Comparison of ENCODE assay signal across 15 cellular contexts in genomic region chr1:162736633-162737067, GRCh38. TPM values are rescaled to one million over a fixed set of nuclear protein-coding genes. Genes with fewer than 3 reads are reported as not detected.
DNase-seq lines count a peak whose midpoint lies in the region; ATAC-seq and TF ChIP-seq lines count a peak whose summit lies in the region.
"Had no signal": no experiment of that assay in that cellular context is flagged by ENCODE, and none has a peak within 500 bp of the region (broad histone marks: within the 10 kb centered on the region; RNA-seq: fewer than 3 reads in every experiment).

No MANE protein-coding gene starts in this region.

- H3K9me3 ChIP-seq in testis: no peaks in the 10 kb centered on the region
- H3K9me3 ChIP-seq in heart right ventricle: no peaks in the 10 kb centered on the region
- H3K9me3 ChIP-seq: SJSA1 had no signal

- H3K4me3 ChIP-seq in GM06990 (replicated peaks; ENCODE audit: low read depth, low read length) (no peak overlapping the region; the same call in 1 of the 2 replicates), testis (no peak overlapping the region), heart right ventricle (no peak overlapping the region)
- H3K4me3 ChIP-seq: SJSA1 had no signal

- H3K4me1 ChIP-seq in testis (peaks cover 11% of the 10 kb centered on the region), heart right ventricle (peaks cover 0 to 35% (median 15%) of the 10 kb centered on the region in 9 donors)
- H3K4me1 ChIP-seq: SJSA1 had no signal

- 87 to 91% methylated on average over 3 of the region's 3 CpGs for WGBS in testis, 2 donors
- WGBS in heart right ventricle, 2 donors: 91 to 92% methylated on average over 3 of the region's 3 CpGs

- TF ChIP-seq CTCF in GM06990 (IDR thresholded peaks at IDR 0.05; ENCODE audit: insufficient read depth, low read length, poor library complexity, severe bottlenecking) (no peak), testis (IDR thresholded peaks at IDR 0.05) (no peak), heart right ventricle (IDR thresholded peaks at IDR 0.05) (no peak)

- TF ChIP-seq POLR2A in testis (IDR thresholded peaks at IDR 0.05): no peak

- H3K36me3 ChIP-seq in GM06990 (ENCODE audit: control insufficient read depth, insufficient read depth, low read length): no peaks in the 10 kb centered on the region
- H3K36me3 ChIP-seq in testis (ENCODE audit: low read depth, missing control alignments): no peaks in the 10 kb centered on the region
- H3K36me3 ChIP-seq in heart right ventricle: no peaks in the 10 kb centered on the region

- H3K27ac ChIP-seq in testis: no peak overlapping the region
- no peak overlapping the region for H3K27ac ChIP-seq in heart right ventricle
- H3K27ac ChIP-seq: SJSA1 had no signal

- H3K27me3 ChIP-seq in GM06990 (replicated peaks; ENCODE audit: control insufficient read depth, insufficient read depth, low read length) (no peaks in the 10 kb centered on the region), testis (no peaks in the 10 kb centered on the region), heart right ventricle (no peaks in the 10 kb centered on the region)
- H3K27me3 ChIP-seq: SJSA1 had no signal

- intact Hi-C loops in testis (cut with DNase I; ENCODE audit: low total_unique reads): no loop called here
- intact Hi-C loops in heart right ventricle (cut with DNase I): loop anchor here in 1 of 10 donors (10.0 kb wide), 1 partner anchor 528 kb away; no protein-coding TSS in a partner anchor

- ATAC-seq in GM19035 (IDR thresholded peaks at IDR 0.05; ENCODE audit: unreplicated experiment) (peak; percentile 90), HG02571 (IDR thresholded peaks at IDR 0.05; ENCODE audit: unreplicated experiment) (peak; percentile 85), HG03342 (IDR thresholded peaks at IDR 0.05; ENCODE audit: unreplicated experiment) (peak; percentile 83), heart right ventricle (no peak)
- ATAC-seq: stimulated activated naive CD8-positive, alpha-beta T cell treated with anti-CD3 and anti-CD28 coated beads, Interleukin-15, Interleukin-2, amounts not matched to agents 100 U/mL and 50 U/mL, for 24 hours had no signal

- DNase-seq in GM06990 (ENCODE audit: extremely low read depth, insufficient read length): peak; percentile 32
- no peak for DNase-seq in testis
- no peak for DNase-seq in stimulated activated CD4-positive, alpha-beta T cell treated with anti-CD3 and anti-CD28 coated beads, Interleukin-12 subunit alpha, Interleukin-12 subunit beta, amount 100 ng/mL, for 4 hours
- no peak for DNase-seq in kidney tubule cell (ENCODE audit: low spot score)
- DNase-seq in heart right ventricle: no peak
- DNase-seq: 8988T; activated CD4-positive, alpha-beta T cell treated with anti-CD3 and anti-CD28 coated beads for 1 hour; mammary epithelial cell; NCI-H1048; stimulated activated CD4-positive, alpha-beta T cell treated with anti-CD3 and anti-CD28 coated beads, Interleukin-1b, Interleukin-23, amount 100 ng/mL, for 48 hours; stimulated activated naive CD8-positive, alpha-beta T cell treated with anti-CD3 and anti-CD28 coated beads, Interleukin-15, Interleukin-2, amounts not matched to agents 100 U/mL and 50 U/mL, for 24 hours had no signal

RNA-seq across cellular contexts. Expression of gene HSD17B7, which starts 53.9 kb away (rescaled TPM):
- total RNA-seq in testis: 10 to 100 TPM in 1 of 2 donors, 1 to 10 TPM in 1; 9.8 to 10.7 TPM
- 7.9 TPM for polyA plus RNA-seq in testis (ENCODE audit: insufficient read depth, low read depth, low replicate concordance)
- total RNA-seq in heart right ventricle: 1 to 10 TPM; 1.7 to 7.2 (median 3.2) TPM
- 10 to 100 TPM in 1 of 2 donors, 1 to 10 TPM in 1; 4.5 to 11.2 TPM for polyA plus RNA-seq in heart right ventricle

Comparison
In these comparisons a context has a peak if more than half of its experiments do, and no peak if none do; other contexts are left out.
1. ATAC-seq: peak in GM19035 (single experiment), HG02571 (single experiment) and HG03342 (single experiment); none in heart right ventricle (0 of 8).